Comparison of ENCODE assay signal across 6 cellular contexts in the genomic region with DNA sequence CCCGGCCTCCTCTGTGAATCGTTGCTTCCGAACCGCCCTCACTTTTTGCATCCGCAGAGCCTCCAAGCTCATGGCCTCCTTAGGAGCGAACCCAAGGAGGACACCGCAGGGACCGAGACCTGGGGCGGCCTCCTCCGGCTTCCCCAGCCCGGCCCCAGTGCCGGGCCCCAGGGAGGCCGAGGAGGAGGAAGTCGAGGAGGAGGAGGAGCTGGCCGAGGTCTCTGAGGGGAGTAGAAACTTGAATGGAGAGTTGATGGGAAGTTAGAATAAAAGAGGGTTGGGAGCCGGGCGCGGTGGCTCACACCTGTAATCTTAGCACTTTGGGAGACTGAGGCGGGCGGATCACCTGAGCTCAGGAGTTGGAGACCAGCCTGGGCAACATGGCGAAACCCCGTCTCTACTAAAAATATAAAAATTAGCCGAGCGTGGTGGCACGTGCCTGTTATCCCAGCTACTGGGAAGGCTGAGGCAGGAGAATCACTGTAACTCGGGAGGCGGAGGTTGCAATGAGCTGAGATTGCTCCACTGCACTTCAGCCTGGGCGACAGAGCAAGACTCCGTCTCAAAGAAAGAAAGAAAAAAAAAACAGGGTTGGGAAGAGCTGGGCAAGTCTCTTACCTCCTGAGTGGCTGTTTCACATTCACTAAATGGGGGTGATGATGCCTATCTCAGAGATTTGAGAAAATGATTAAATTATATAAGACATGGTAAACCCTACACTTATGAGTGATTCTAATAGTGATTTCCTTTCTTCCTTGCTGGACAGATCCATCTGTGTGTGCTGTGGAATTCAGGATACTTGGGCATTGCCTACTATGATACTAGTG. TPM values are rescaled to one million over a fixed set of nuclear protein-coding genes. Genes with fewer than 3 reads are reported as not detected.
DNase-seq lines count a peak whose midpoint lies in the region; ATAC-seq and TF ChIP-seq lines count a peak whose summit lies in the region.

No MANE protein-coding gene starts in this region.

- H3K4me3 ChIP-seq in GM08714 (ENCODE audit: low read length), result peak overlapping the region; percentile 73
- peak overlapping the region; percentile 20 for H3K4me3 ChIP-seq in hepatocyte
- H3K4me3 ChIP-seq in urinary bladder (ENCODE audit: low read depth, low read length), result peak overlapping the region; percentile 40

- ATAC-seq in GM21737 (IDR thresholded peaks at IDR 0.05; ENCODE audit: unreplicated experiment) (no peak), GM19452 (IDR thresholded peaks at IDR 0.05; ENCODE audit: unreplicated experiment) (no peak)

- peaks cover 12% of the 10 kb centered on the region for H3K79me2 ChIP-seq in hepatocyte

- TF ChIP-seq CTCF in hepatocyte (IDR thresholded peaks at IDR 0.05; ENCODE audit: poor library complexity), result no peak

- H3K27ac ChIP-seq in hepatocyte (peak overlapping the region; percentile 94), urinary bladder (ENCODE audit: low read depth) (no peak overlapping the region)

- no peaks in the 10 kb centered on the region for H3K9me2 ChIP-seq in hepatocyte (replicated peaks; ENCODE audit: insufficient read depth)

- peak overlapping the region; percentile 30 for H2AFZ ChIP-seq in hepatocyte

- H3K9me3 ChIP-seq in hepatocyte (ENCODE audit: low read depth), result no peaks in the 10 kb centered on the region

- H3K36me3 ChIP-seq in hepatocyte (replicated peaks; ENCODE audit: insufficient read depth, low read depth) (no peaks in the 10 kb centered on the region), urinary bladder (ENCODE audit: insufficient read depth) (no peaks in the 10 kb centered on the region)

- 47% methylated on average over 29 of the region's 29 CpGs for WGBS in hepatocyte (ENCODE audit: low lambda C conversion rate, missing lambda C conversion rate)
- WGBS in urinary bladder, result 21% methylated on average over 29 of the region's 29 CpGs

- peak; percentile 43 for DNase-seq in RKO (ENCODE audit: low spot score)
- no peak for DNase-seq in hepatocyte (ENCODE audit: low spot score)

- no peaks in the 10 kb centered on the region for H3K27me3 ChIP-seq in hepatocyte

- peaks cover 30% of the 10 kb centered on the region for H3K4me1 ChIP-seq in hepatocyte (ENCODE audit: insufficient read depth)
- no peaks in the 10 kb centered on the region for H3K4me1 ChIP-seq in urinary bladder (ENCODE audit: insufficient read depth)

- peak overlapping the region; percentile 83 for H3K4me2 ChIP-seq in hepatocyte

- H4K20me1 ChIP-seq in hepatocyte (ENCODE audit: insufficient read depth, poor library complexity, severe bottlenecking), result no peaks in the 10 kb centered on the region

RNA-seq across cellular contexts. Expression of a gene that starts 0.8 kb away (rescaled TPM):
- 6.4 and 7.9 TPM in 2 replicates for total RNA-seq in hepatocyte
- polyA plus RNA-seq in hepatocyte, result 4.9 and 8.5 TPM in 2 replicates
- total RNA-seq in urinary bladder, result 14.8 TPM
- 2.9 TPM for polyA plus RNA-seq in urinary bladder

RNA-seq across cellular contexts. Expression of a gene that starts 4.3 kb away (rescaled TPM):
- 454 and 463 TPM in 2 replicates for total RNA-seq in hepatocyte
- 555 and 599 TPM in 2 replicates for polyA plus RNA-seq in hepatocyte
- 200 TPM for total RNA-seq in urinary bladder
- polyA plus RNA-seq in urinary bladder, result 303 TPM

RNA-seq across cellular contexts. Expression of a gene that starts 11.5 kb away (rescaled TPM):
- total RNA-seq in hepatocyte (93.8 and 108 TPM in 2 replicates), urinary bladder (81.6 TPM)
- polyA plus RNA-seq in hepatocyte (137 and 157 TPM in 2 replicates), urinary bladder (115 TPM)

RNA-seq across cellular contexts. Expression of a gene that starts 17.4 kb away (rescaled TPM):
- total RNA-seq in hepatocyte, result not detected in 2 replicates
- 0.33 TPM in 1 of 2 replicates, not detected in the other for polyA plus RNA-seq in hepatocyte
- total RNA-seq in urinary bladder, result 0.32 TPM
- polyA plus RNA-seq in urinary bladder, result 0.62 TPM

RNA-seq across cellular contexts. Expression of a gene that starts 19.1 kb away (rescaled TPM):
- total RNA-seq in hepatocyte, result not detected in 2 replicates
- polyA plus RNA-seq in hepatocyte, result 0.30 and 0.39 TPM in 2 replicates
- total RNA-seq in urinary bladder, result not detected
- not detected for polyA plus RNA-seq in urinary bladder

Comparison
In these comparisons a context has a peak if more than half of its experiments do, and no peak if none do; other contexts are left out.
1. H3K4me3 ChIP-seq: peak in every context shown above with its lines; median percentile 73 in GM08714; 40 in urinary bladder; 20 in hepatocyte.